ENCODE assay signal across 2 cellular contexts in the genomic region with DNA sequence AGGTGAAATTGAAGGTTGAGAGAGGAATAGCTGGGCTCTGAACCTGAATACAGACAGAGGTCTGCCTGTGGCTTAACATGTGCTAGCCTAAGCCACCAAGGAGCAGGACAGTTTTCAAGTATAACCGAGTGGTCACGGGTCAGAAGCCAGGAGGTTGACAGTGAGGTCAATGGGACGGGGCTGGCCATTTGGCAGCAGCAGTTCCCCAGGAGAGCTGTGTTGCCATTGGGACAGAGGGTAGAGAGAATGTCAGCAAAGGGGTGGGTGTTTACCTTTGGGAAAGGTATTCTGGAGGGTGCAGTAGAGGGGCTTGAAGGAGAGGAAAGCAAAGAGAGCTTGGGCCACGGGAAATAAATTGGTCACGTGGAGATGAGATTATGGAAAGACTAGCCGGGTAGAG. TPM values are rescaled to one million over a fixed set of nuclear protein-coding genes. Genes with fewer than 3 reads are reported as not detected.
"Had no signal": no experiment of that assay in that cellular context is flagged by ENCODE, and none has a peak within 500 bp of the region (broad histone marks: within the 10 kb centered on the region; RNA-seq: fewer than 3 reads in every experiment).

No MANE protein-coding gene starts in this region.

RNA-seq across cellular contexts. Expression of a gene that starts 55.2 kb away (rescaled TPM):
- total RNA-seq: pulmonary artery endothelial cell had no signal
- polyA plus RNA-seq: right cardiac atrium had no signal
